ENCODE assay signal across 8 cellular contexts in genomic region chr5:39376293-39376714, GRCh38. TPM values are rescaled to one million over a fixed set of nuclear protein-coding genes. Genes with fewer than 3 reads are reported as not detected.
DNase-seq lines count a peak whose midpoint lies in the region; ATAC-seq and TF ChIP-seq lines count a peak whose summit lies in the region.

No MANE protein-coding gene starts in this region.

- H2BK12ac ChIP-seq in mesenchymal stem cell (ENCODE audit: low read length in 2 of 2), result no peak overlapping the region

- peak; percentile 38 for ATAC-seq in Right ventricle myocardium inferior
- ATAC-seq in HG02610 (IDR thresholded peaks at IDR 0.05; ENCODE audit: unreplicated experiment), result peak; percentile 74
- peak in 1 of 2 donors; percentile 82 for ATAC-seq in upper lobe of left lung (ENCODE audit: low FRiP score in 2 of 2)

- no peak overlapping the region for H3K4me3 ChIP-seq in SU-DHL-6 (ENCODE audit: insufficient read depth, low read length, poor library complexity, severe bottlenecking)
- H3K4me3 ChIP-seq in dorsolateral prefrontal cortex, result no peak overlapping the region
- no peak overlapping the region for H3K4me3 ChIP-seq in mesenchymal stem cell (ENCODE audit: insufficient read depth in 1 of 2, low read depth in 1 of 2, low read length in 2 of 2)
- H3K4me3 ChIP-seq in upper lobe of left lung, result no peak overlapping the region

- no peak overlapping the region for H2BK15ac ChIP-seq in mesenchymal stem cell (ENCODE audit: low read depth, poor library complexity, severe bottlenecking)

- H3K4me2 ChIP-seq in SU-DHL-6 (ENCODE audit: low read depth, low read length, poor library complexity, severe bottlenecking) (no peak overlapping the region), mesenchymal stem cell (ENCODE audit: low read length, poor library complexity, severe bottlenecking) (no peak overlapping the region)

- H3K9me3 ChIP-seq in SU-DHL-6 (ENCODE audit: insufficient read depth, low read length), result no peaks in the 10 kb centered on the region
- H3K9me3 ChIP-seq in mesenchymal stem cell (ENCODE audit: control insufficient read depth, low read length), result no peaks in the 10 kb centered on the region
- H3K9me3 ChIP-seq in upper lobe of left lung, result no peaks in the 10 kb centered on the region

- H3K4me1 ChIP-seq in mesenchymal stem cell (ENCODE audit: control insufficient read depth, insufficient read depth, low read depth, low read length), result no peaks in the 10 kb centered on the region
- H3K4me1 ChIP-seq in upper lobe of left lung, result no peaks in the 10 kb centered on the region

- H3K27ac ChIP-seq in SU-DHL-6 (ENCODE audit: low read depth, low read length) (no peak overlapping the region), dorsolateral prefrontal cortex (no peak overlapping the region), mesenchymal stem cell (ENCODE audit: low read length, poor library complexity, severe bottlenecking) (no peak overlapping the region), upper lobe of left lung (no peak overlapping the region)

- no peak overlapping the region for H2BK5ac ChIP-seq in mesenchymal stem cell (ENCODE audit: low read depth, low read length, poor library complexity, severe bottlenecking)

- H2BK120ac ChIP-seq in mesenchymal stem cell (ENCODE audit: low read depth, low read length), result no peak overlapping the region

- H2AFZ ChIP-seq in SU-DHL-6 (ENCODE audit: low read depth, low read length, severe bottlenecking) (no peak overlapping the region), mesenchymal stem cell (ENCODE audit: low read depth, low read length) (no peak overlapping the region)

- H3K9me2 ChIP-seq in SU-DHL-6 (replicated peaks; ENCODE audit: insufficient read depth, low read length), result no peaks in the 10 kb centered on the region

- H4K20me1 ChIP-seq in SU-DHL-6 (ENCODE audit: low read depth, low read length), result no peaks in the 10 kb centered on the region

- H3K9ac ChIP-seq in SU-DHL-6 (ENCODE audit: low read length) (no peak overlapping the region), mesenchymal stem cell (ENCODE audit: low read length) (no peak overlapping the region)

- peak overlapping the region; percentile 65 for H4K8ac ChIP-seq in mesenchymal stem cell (ENCODE audit: low read length)

- H2AK5ac ChIP-seq in mesenchymal stem cell (ENCODE audit: low read length, severe bottlenecking), result no peak overlapping the region

- H3K79me1 ChIP-seq in mesenchymal stem cell (replicated peaks; ENCODE audit: low read length, poor library complexity, severe bottlenecking), result peaks cover 11% of the 10 kb centered on the region

- DNase-seq in Right ventricle myocardium inferior (ENCODE audit: missing footprints) (no peak), cardiac septum (ENCODE audit: low spot score) (no peak), NCI-H1105 (lab: John Stamatoyannopoulos, UW) (peak; percentile 11), dorsolateral prefrontal cortex (peak in 1 of 10 donors; percentile 39), mesenchymal stem cell (peak; percentile 66), upper lobe of left lung (no peak)

- H3K23ac ChIP-seq in mesenchymal stem cell (ENCODE audit: low read length in 2 of 2), result no peak overlapping the region

- no peaks in the 10 kb centered on the region for H3K79me2 ChIP-seq in SU-DHL-6 (ENCODE audit: insufficient read depth, low read length)

- no peak overlapping the region for H4K91ac ChIP-seq in mesenchymal stem cell (ENCODE audit: low read length)

- H3K18ac ChIP-seq in mesenchymal stem cell (ENCODE audit: low read depth in 1 of 2, low read length in 2 of 2), result no peak overlapping the region

- intact Hi-C loops in Right ventricle myocardium inferior (cut with DNase I) (loop anchor here (1.0 to 2.0 kb wide), 2 partner anchors 171 to 194 kb away; no protein-coding TSS in a partner anchor), cardiac septum (cut with DNase I) (loop anchor here (1.0 to 2.0 kb wide), 3 partner anchors 48 to 194 kb away; partner anchors contain the start of gene DAB2), dorsolateral prefrontal cortex (cut with DNase I) (loop anchor here (2.0 kb wide), 1 partner anchor 170 kb away; no protein-coding TSS in a partner anchor)

- no peaks in the 10 kb centered on the region for H3K36me3 ChIP-seq in SU-DHL-6 (ENCODE audit: low read length)
- peaks cover 36 to 99% of the 10 kb centered on the region in 2 experiments for H3K36me3 ChIP-seq in mesenchymal stem cell (ENCODE audit: control insufficient read depth in 1 of 2, insufficient read depth in 2 of 2, low read depth in 1 of 2, low read length in 2 of 2)
- peaks cover 3 to 73% (median 20%) of the 10 kb centered on the region in 4 donors for H3K36me3 ChIP-seq in upper lobe of left lung

- 61% methylated on average over 3 of the region's 3 CpGs for WGBS in mesenchymal stem cell
- 58 to 75% methylated on average over 3 of the region's 3 CpGs for WGBS in upper lobe of left lung, 2 donors

- no peak overlapping the region for H3K4ac ChIP-seq in mesenchymal stem cell (ENCODE audit: low read depth in 1 of 2, low read length in 2 of 2)

- H3K14ac ChIP-seq in mesenchymal stem cell (ENCODE audit: low read length in 2 of 2), result no peak overlapping the region

- H3K27me3 ChIP-seq in SU-DHL-6 (ENCODE audit: low read length) (no peaks in the 10 kb centered on the region), dorsolateral prefrontal cortex (no peaks in the 10 kb centered on the region), mesenchymal stem cell (ENCODE audit: control insufficient read depth in 1 of 2, insufficient read depth in 1 of 2, low read length in 2 of 2) (no peaks in the 10 kb centered on the region), upper lobe of left lung (no peaks in the 10 kb centered on the region)

- TF ChIP-seq CTCF in SU-DHL-6 (IDR thresholded peaks at IDR 0.05; ENCODE audit: insufficient read depth, low read length, poor library complexity, severe bottlenecking) (peak; percentile 57), dorsolateral prefrontal cortex (IDR thresholded peaks at IDR 0.05 in 54 of 56, conservative IDR thresholded peaks at IDR 0.05 in 2 of 56; ENCODE audit: low read depth in 1 of 56, partially characterized antibody in 56 of 56) (peak; percentile 52 to 83 (median 75)), upper lobe of left lung (IDR thresholded peaks at IDR 0.05) (peak; percentile 58 to 77 (median 70))

- no peaks in the 10 kb centered on the region for H3F3A ChIP-seq in SU-DHL-6 (ENCODE audit: insufficient read depth)

- TF ChIP-seq EP300 in upper lobe of left lung (IDR thresholded peaks at IDR 0.05), result no peak

- TF ChIP-seq POLR2A in upper lobe of left lung (IDR thresholded peaks at IDR 0.05), result no peak

RNA-seq across cellular contexts. Expression of gene C9, which starts 12.0 kb away (rescaled TPM):
- total RNA-seq in Right ventricle myocardium inferior (not detected), cardiac septum (not detected), dorsolateral prefrontal cortex (not detected), upper lobe of left lung (under 1 TPM in 2 of 6 donors, not detected in 4; 0.31 to 0.51 TPM)
- not detected for polyA plus RNA-seq in mesenchymal stem cell (2013, experiment 1 of 2)
- not detected for polyA plus RNA-seq in mesenchymal stem cell (2013, experiment 2 of 2)

RNA-seq across cellular contexts. Expression of gene DAB2, which starts 48.5 kb away (rescaled TPM):
- 41.9 TPM for total RNA-seq in Right ventricle myocardium inferior
- total RNA-seq in cardiac septum, result 28.7 TPM
- 10 to 100 TPM in 106 of 120 experiments, 1 to 10 TPM in 14; 7.5 to 46.1 (median 14.3) TPM for total RNA-seq in dorsolateral prefrontal cortex
- polyA plus RNA-seq in mesenchymal stem cell (2013, experiment 1 of 2), result 87.8 TPM
- polyA plus RNA-seq in mesenchymal stem cell (2013, experiment 2 of 2), result 86.6 TPM
- total RNA-seq in upper lobe of left lung, result 100 to 1,000 TPM; 100 to 177 (median 144) TPM

Comparison
In these comparisons a context has a peak if more than half of its experiments do, and no peak if none do; other contexts are left out.
1. DNase-seq: peak in NCI-H1105 (single experiment) and mesenchymal stem cell (single experiment); none in Right ventricle myocardium inferior (single experiment), cardiac septum (single experiment) and upper lobe of left lung (0 of 2).
2. Peak in every context shown above with its lines, with median percentiles within 50 percentile points of each other: CTCF ChIP-seq.